ENCODE assay signal across 9 cellular contexts in genomic region chr3:184133840-184134745, GRCh38. TPM values are rescaled to one million over a fixed set of nuclear protein-coding genes. Genes with fewer than 3 reads are reported as not detected.
DNase-seq lines count a peak whose midpoint lies in the region; ATAC-seq and TF ChIP-seq lines count a peak whose summit lies in the region.
"Had no signal": no experiment of that assay in that cellular context is flagged by ENCODE, and none has a peak within 500 bp of the region (broad histone marks: within the 10 kb centered on the region; RNA-seq: fewer than 3 reads in every experiment).

No MANE protein-coding gene starts in this region.

- DNase-seq in NCI-H187 (lab: John Stamatoyannopoulos, UW) (peak; percentile 41 to 47), NCI-H187 treated with DMSO at 0.1 percent for 48 hours (lab: John Stamatoyannopoulos, UW) (no peak), activated gamma-delta T cell treated with Interleukin-2 at 50 U/mL for 16 hours (peak; percentile 20), foreskin fibroblast (peak; percentile 85 to 95), natural killer cell (peak; percentile 19)

- no peaks in the 10 kb centered on the region for H3K9me3 ChIP-seq in thymus (ENCODE audit: control insufficient read depth)

- H3K36me3 Mint-ChIP-seq in natural killer cell = no peaks in the 10 kb centered on the region

- no peak for ATAC-seq in natural killer cell

- H3K27me3 ChIP-seq in KMS-11 (ENCODE audit: insufficient read depth, low read depth) (no peaks in the 10 kb centered on the region), thymus (ENCODE audit: control insufficient read depth, insufficient read depth) (no peaks in the 10 kb centered on the region)

- peaks cover 24% of the 10 kb centered on the region for H3K4me1 ChIP-seq in KMS-11 (ENCODE audit: low read depth, poor library complexity, severe bottlenecking)
- peaks cover 16% of the 10 kb centered on the region for H3K4me1 ChIP-seq in thymus (ENCODE audit: control insufficient read depth, insufficient read depth, low read length)

- intact Hi-C loops in natural killer cell (cut with micrococcal nuclease) = loop anchor here (2.0 to 10.0 kb wide), 2 partner anchors 21 to 111 kb away; partner anchors contain the start of genes ALG3, DVL3 and EEF1AKMT4

- H3K36me3 ChIP-seq in KMS-11 (ENCODE audit: insufficient read depth) (no peaks in the 10 kb centered on the region), thymus (ENCODE audit: control insufficient read depth, insufficient read depth) (no peaks in the 10 kb centered on the region)

- H3K4me3 ChIP-seq in KMS-11 (IDR thresholded peaks at IDR 0.05; ENCODE audit: insufficient read depth, low read depth, low read length) (peak overlapping the region; percentile 74), foreskin fibroblast (ENCODE audit: low read depth in 1 of 2, low read length in 2 of 2) (peak overlapping the region; percentile 74 to 87), thymus (ENCODE audit: low read length) (peak overlapping the region; percentile 89)

- H3K4me2 ChIP-seq in KMS-11 = peak overlapping the region; percentile 88

- peaks cover 40% of the 10 kb centered on the region for H3K79me2 ChIP-seq in KMS-11 (ENCODE audit: insufficient read depth, low read depth)

- 3% methylated on average over 37 of the region's 37 CpGs for WGBS in thymus

- peak overlapping the region; percentile 93 for H3K27ac Mint-ChIP-seq in natural killer cell

- peaks cover 48 to 49% of the 10 kb centered on the region in 2 donors for H3K4me1 Mint-ChIP-seq in natural killer cell

- peak overlapping the region; percentile 99 for H3K4me3 Mint-ChIP-seq in natural killer cell

- H2AFZ ChIP-seq in KMS-11 (ENCODE audit: low read depth) = peak overlapping the region; percentile 94

- peaks cover 0 to 2% of the 10 kb centered on the region in 2 donors for H3K27me3 Mint-ChIP-seq in natural killer cell (ENCODE audit: low read depth in 2 of 2)

- H3K27ac ChIP-seq in KMS-11 = peak overlapping the region; percentile 71
- H3K27ac ChIP-seq in thymus (ENCODE audit: low read depth) = peak overlapping the region; percentile 96

- no peaks in the 10 kb centered on the region for H4K20me1 ChIP-seq in KMS-11 (ENCODE audit: insufficient read depth)

- H3K9ac ChIP-seq in KMS-11 = peak overlapping the region; percentile 91; the same call in 1 of the 2 replicates

- TF ChIP-seq CTCF in KMS-11 (conservative IDR thresholded peaks at IDR 0.05; ENCODE audit: low read depth, low read length) (no peak), foreskin fibroblast (IDR thresholded peaks at IDR 0.05; ENCODE audit: low read depth, low read length) (no peak), natural killer cell (IDR thresholded peaks at IDR 0.05) (no peak)

- no peaks in the 10 kb centered on the region for H3K9me3 Mint-ChIP-seq in natural killer cell

TF ChIP-seq in PFSK-1, 5 proteins besides CTCF, POLR2A, EP300 and RAD21:
- peak; percentile 58; the same call in 1 of the 2 replicates for TF ChIP-seq SIN3A (IDR thresholded peaks at IDR 0.05; ENCODE audit: borderline replicate concordance, insufficient read depth, low read length)
- TF ChIP-seq REST (IDR thresholded peaks at IDR 0.05; ENCODE audit: insufficient read depth in 1 of 2, low read depth in 2 of 2, low read length in 2 of 2) = no peak
- peak; percentile 62; the same call in 1 of the 2 replicates for TF ChIP-seq TAF1 (IDR thresholded peaks at IDR 0.05; ENCODE audit: borderline replicate concordance, insufficient read depth, low read length)
- peak; percentile 40 for TF ChIP-seq POLR2AphosphoS5 (IDR thresholded peaks at IDR 0.05; ENCODE audit: low read depth, low read length)

RNA-seq across cellular contexts. Expression of gene EIF2B5, which starts 1.1 kb away (rescaled TPM):
- polyA plus RNA-seq in PFSK-1 (2012; ENCODE audit: insufficient read length, low read depth) = 26.6 TPM
- 10 to 100 TPM; 44.5 to 59.4 (median 54.8) TPM for total RNA-seq in natural killer cell
- polyA plus RNA-seq in thymus = 47.3 TPM

RNA-seq across cellular contexts. Expression of gene DVL3, which starts 21.1 kb away (rescaled TPM):
- polyA plus RNA-seq in PFSK-1 (2012; ENCODE audit: insufficient read length, low read depth) = 63.3 TPM
- 10 to 100 TPM; 59.1 to 77.5 (median 59.7) TPM for total RNA-seq in natural killer cell
- polyA plus RNA-seq in thymus = 26.0 TPM

RNA-seq across cellular contexts. Expression of gene HTR3E, which starts 37.2 kb away (rescaled TPM):
- not detected for polyA plus RNA-seq in PFSK-1 (2012; ENCODE audit: insufficient read length, low read depth)
- total RNA-seq in natural killer cell = not detected
- polyA plus RNA-seq in thymus = 0.05 TPM
- total RNA-seq: subcutaneous adipose tissue had no signal

RNA-seq across cellular contexts. Expression of gene AP2M1, which starts 40.6 kb away (rescaled TPM):
- polyA plus RNA-seq in PFSK-1 (2012; ENCODE audit: insufficient read length, low read depth) = 333 TPM
- total RNA-seq in natural killer cell = 100 to 1,000 TPM; 157 to 188 (median 168) TPM
- 165 TPM for polyA plus RNA-seq in thymus

RNA-seq across cellular contexts. Expression of gene ABCF3, which starts 51.9 kb away (rescaled TPM):
- 49.7 TPM for polyA plus RNA-seq in PFSK-1 (2012; ENCODE audit: insufficient read length, low read depth)
- total RNA-seq in natural killer cell = 100 to 1,000 TPM; 128 to 168 (median 157) TPM
- 60.6 TPM for polyA plus RNA-seq in thymus
